In the genomic region with DNA sequence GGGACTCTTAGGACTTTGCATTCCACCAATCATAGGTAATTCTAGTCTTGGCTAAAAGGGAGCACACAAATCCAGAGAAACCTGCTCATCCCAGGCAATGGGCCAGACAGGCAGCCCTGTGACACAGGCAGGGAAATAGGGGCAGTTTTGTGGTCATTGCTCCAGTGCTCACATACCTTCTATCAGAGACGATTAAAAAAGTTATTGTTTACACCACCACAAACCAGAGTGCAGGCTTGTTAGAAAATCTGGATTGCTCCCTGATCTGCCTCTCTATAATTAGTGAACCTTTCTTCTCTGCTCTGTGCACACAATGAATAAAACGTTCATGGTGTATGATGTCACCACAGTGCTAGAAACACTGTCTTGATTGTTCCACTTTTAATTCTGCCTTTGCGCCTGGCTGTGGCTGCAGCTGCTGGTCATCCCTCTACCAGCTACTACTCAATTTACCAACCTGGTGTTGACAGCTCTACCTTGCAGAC, we compare ENCODE assay signal across 1 cellular context.
TF ChIP-seq lines count a peak whose summit lies in the region.

No MANE protein-coding gene starts in this region.

TF ChIP-seq in SK-N-SH, 30 proteins besides CTCF, POLR2A, EP300 and RAD21 (continued from another document):
- TF ChIP-seq FOSL2 (IDR thresholded peaks at IDR 0.05; ENCODE audit: borderline replicate concordance, low read depth) (no peak), ELF1 (IDR thresholded peaks at IDR 0.05) (no peak), FOXJ3 (CRISPR knock-in tag; IDR thresholded peaks at IDR 0.05) (no peak), JUND (IDR thresholded peaks at IDR 0.05) (0 out of 2 replicates have a peak, but pooled peaks have one; percentile 35), EZH2phosphoT487 (IDR thresholded peaks at IDR 0.05; ENCODE audit: borderline replicate concordance, low read depth) (no peak), GABPA (IDR thresholded peaks at IDR 0.05; ENCODE audit: low read depth) (no peak), GATA2 (CRISPR knock-in tag; IDR thresholded peaks at IDR 0.05) (no peak), SMC3 (IDR thresholded peaks at IDR 0.05; ENCODE audit: low read depth, low read length) (no peak), MEF2A (IDR thresholded peaks at IDR 0.05; ENCODE audit: borderline replicate concordance, low read depth) (no peak), RFX5 (IDR thresholded peaks at IDR 0.05; ENCODE audit: low read length) (no peak), NRF1 (IDR thresholded peaks at IDR 0.05; ENCODE audit: low read depth, low read length) (no peak), TAF1 (IDR thresholded peaks at IDR 0.05; ENCODE audit: borderline replicate concordance, low read depth, low read length) (no peak), NFIC (IDR thresholded peaks at IDR 0.05; ENCODE audit: borderline replicate concordance) (peak; percentile 55; the same call in 1 of the 2 replicates), TCF12 (IDR thresholded peaks at IDR 0.05) (peak; percentile 75)
- TF ChIP-seq, protein P1, sequence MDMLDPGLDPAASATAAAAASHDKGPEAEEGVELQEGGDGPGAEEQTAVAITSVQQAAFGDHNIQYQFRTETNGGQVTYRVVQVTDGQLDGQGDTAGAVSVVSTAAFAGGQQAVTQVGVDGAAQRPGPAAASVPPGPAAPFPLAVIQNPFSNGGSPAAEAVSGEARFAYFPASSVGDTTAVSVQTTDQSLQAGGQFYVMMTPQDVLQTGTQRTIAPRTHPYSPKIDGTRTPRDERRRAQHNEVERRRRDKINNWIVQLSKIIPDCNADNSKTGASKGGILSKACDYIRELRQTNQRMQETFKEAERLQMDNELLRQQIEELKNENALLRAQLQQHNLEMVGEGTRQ (IDR thresholded peaks at IDR 0.05; ENCODE audit: borderline replicate concordance, low read depth, low read length): no peak
- TF ChIP-seq, protein P2, sequence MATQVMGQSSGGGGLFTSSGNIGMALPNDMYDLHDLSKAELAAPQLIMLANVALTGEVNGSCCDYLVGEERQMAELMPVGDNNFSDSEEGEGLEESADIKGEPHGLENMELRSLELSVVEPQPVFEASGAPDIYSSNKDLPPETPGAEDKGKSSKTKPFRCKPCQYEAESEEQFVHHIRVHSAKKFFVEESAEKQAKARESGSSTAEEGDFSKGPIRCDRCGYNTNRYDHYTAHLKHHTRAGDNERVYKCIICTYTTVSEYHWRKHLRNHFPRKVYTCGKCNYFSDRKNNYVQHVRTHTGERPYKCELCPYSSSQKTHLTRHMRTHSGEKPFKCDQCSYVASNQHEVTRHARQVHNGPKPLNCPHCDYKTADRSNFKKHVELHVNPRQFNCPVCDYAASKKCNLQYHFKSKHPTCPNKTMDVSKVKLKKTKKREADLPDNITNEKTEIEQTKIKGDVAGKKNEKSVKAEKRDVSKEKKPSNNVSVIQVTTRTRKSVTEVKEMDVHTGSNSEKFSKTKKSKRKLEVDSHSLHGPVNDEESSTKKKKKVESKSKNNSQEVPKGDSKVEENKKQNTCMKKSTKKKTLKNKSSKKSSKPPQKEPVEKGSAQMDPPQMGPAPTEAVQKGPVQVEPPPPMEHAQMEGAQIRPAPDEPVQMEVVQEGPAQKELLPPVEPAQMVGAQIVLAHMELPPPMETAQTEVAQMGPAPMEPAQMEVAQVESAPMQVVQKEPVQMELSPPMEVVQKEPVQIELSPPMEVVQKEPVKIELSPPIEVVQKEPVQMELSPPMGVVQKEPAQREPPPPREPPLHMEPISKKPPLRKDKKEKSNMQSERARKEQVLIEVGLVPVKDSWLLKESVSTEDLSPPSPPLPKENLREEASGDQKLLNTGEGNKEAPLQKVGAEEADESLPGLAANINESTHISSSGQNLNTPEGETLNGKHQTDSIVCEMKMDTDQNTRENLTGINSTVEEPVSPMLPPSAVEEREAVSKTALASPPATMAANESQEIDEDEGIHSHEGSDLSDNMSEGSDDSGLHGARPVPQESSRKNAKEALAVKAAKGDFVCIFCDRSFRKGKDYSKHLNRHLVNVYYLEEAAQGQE (IDR thresholded peaks at IDR 0.05; ENCODE audit: low read depth, low read length): no peak
